In genomic region chr12:27246774-27247173, GRCh38 we compare ENCODE assay signal across 12 cellular contexts. TPM values are rescaled to one million over a fixed set of nuclear protein-coding genes. Genes with fewer than 3 reads are reported as not detected.
DNase-seq lines count a peak whose midpoint lies in the region; ATAC-seq, FAIRE-seq and TF ChIP-seq lines count a peak whose summit lies in the region.
"Had no signal": no experiment of that assay in that cellular context is flagged by ENCODE, and none has a peak within 500 bp of the region (broad histone marks: within the 10 kb centered on the region; RNA-seq: fewer than 3 reads in every experiment).

No MANE protein-coding gene starts in this region.

- no peaks in the 10 kb centered on the region for H3K27me3 Mint-ChIP-seq in activated T-cell treated with anti-CD3 and anti-CD28 coated beads, Interleukin-2, amount 50 U/mL, for 72 hours (ENCODE audit: low read depth)
- no peaks in the 10 kb centered on the region; the same call in 1 of the 2 replicates for H3K27me3 Mint-ChIP-seq in WTC11 (ENCODE audit: low read depth)

- H3K36me3 ChIP-seq in stomach: no peaks in the 10 kb centered on the region
- H3K36me3 ChIP-seq: prostate gland had no signal

- H3K4me1 ChIP-seq in foreskin keratinocyte (peaks cover 16% of the 10 kb centered on the region), stomach (peaks cover 11 to 67% (median 33%) of the 10 kb centered on the region in 4 donors)

- no peak overlapping the region for H3K27ac ChIP-seq in foreskin keratinocyte
- H3K27ac ChIP-seq in stomach: peak overlapping the region in 1 of 5 donors; percentile 94

- no peak for TF ChIP-seq POLR2A in stomach (IDR thresholded peaks at IDR 0.05)

- H3K4me3 ChIP-seq in stomach: peak overlapping the region in 3 of 4 donors; percentile 74 to 89 (median 82)
- H3K4me3 ChIP-seq: prostate gland had no signal

- no peak overlapping the region for H3K27ac Mint-ChIP-seq in activated T-cell treated with anti-CD3 and anti-CD28 coated beads, Interleukin-2, amount 50 U/mL, for 72 hours
- peak overlapping the region; percentile 6; the same call in 1 of the 2 replicates for H3K27ac Mint-ChIP-seq in WTC11

- H3K27me3 ChIP-seq in foreskin keratinocyte: no peaks in the 10 kb centered on the region
- no peaks in the 10 kb centered on the region for H3K27me3 ChIP-seq in stomach

- ATAC-seq in activated T-cell treated with anti-CD3 and anti-CD28 coated beads, Interleukin-2, amount 50 U/mL, for 72 hours (replicated peaks in 1 of 2): no peak
- ATAC-seq in WTC11 (no peak), foreskin keratinocyte (no peak), esophagus mucosa (no peak)

- intact Hi-C loops in stomach (cut with DNase I; ENCODE audit: low total_unique reads): no loop called here

- TF ChIP-seq CTCF in WTC11 (IDR thresholded peaks at IDR 0.05) (no peak), foreskin keratinocyte (conservative IDR thresholded peaks at IDR 0.05) (no peak), stomach (IDR thresholded peaks at IDR 0.05) (no peak), GM20000 (IDR thresholded peaks at IDR 0.05; ENCODE audit: extremely low read depth, missing control alignments) (no peak)

- H3K4me3 Mint-ChIP-seq in activated T-cell treated with anti-CD3 and anti-CD28 coated beads, Interleukin-2, amount 50 U/mL, for 72 hours: peak overlapping the region; percentile 32 to 56
- H3K4me3 Mint-ChIP-seq in WTC11: peak overlapping the region; percentile 18; the same call in 1 of the 2 replicates

- 46 to 71% (median 61%) methylated on average over 5 of the region's 5 CpGs for WGBS in stomach, 5 donors

- peaks cover 3 to 6% of the 10 kb centered on the region in 2 donors for H3K36me3 Mint-ChIP-seq in activated T-cell treated with anti-CD3 and anti-CD28 coated beads, Interleukin-2, amount 50 U/mL, for 72 hours (ENCODE audit: insufficient read depth in 2 of 2)
- no peaks in the 10 kb centered on the region; the same call in 1 of the 2 replicates for H3K36me3 Mint-ChIP-seq in WTC11

- no peaks in the 10 kb centered on the region for H3K9me3 ChIP-seq in stomach
- H3K9me3 ChIP-seq: prostate gland had no signal

- TF ChIP-seq EP300 in stomach (IDR thresholded peaks at IDR 0.05): no peak

- no peak for FAIRE-seq in HTR-8/SVneo (lab: Jason Lieb, UNC)
- FAIRE-seq: colon had no signal

- no peaks in the 10 kb centered on the region for H3K9me3 Mint-ChIP-seq in activated T-cell treated with anti-CD3 and anti-CD28 coated beads, Interleukin-2, amount 50 U/mL, for 72 hours
- H3K9me3 Mint-ChIP-seq in WTC11: peaks cover 7% of the 10 kb centered on the region

- POLR2A ChIA-PET in WTC11 (lab: Charles Lee): no interaction called here

- no peak for DNase-seq in activated T-cell treated with anti-CD3 and anti-CD28 coated beads, Interleukin-2, amount 50 U/mL, for 72 hours
- DNase-seq in activated T-cell treated with anti-CD3 and anti-CD28 coated beads, Interleukin-2, amount 50 U/mL, for 1 hour: no peak
- DNase-seq in WTC11 (ENCODE audit: low spot score) (no peak), foreskin keratinocyte (peak; percentile 27 to 36), stomach (no peak), GM20000 (ENCODE audit: low spot score) (no peak), HTR-8/SVneo (ENCODE audit: insufficient read length, low spot score) (no peak)
- DNase-seq: KG1, NCI-H524 had no signal

- CTCF ChIA-PET in WTC11 (lab: Charles Lee): no interaction called here

- H3K4me1 Mint-ChIP-seq in activated T-cell treated with anti-CD3 and anti-CD28 coated beads, Interleukin-2, amount 50 U/mL, for 72 hours (ENCODE audit: low read depth): peaks cover 53% of the 10 kb centered on the region
- peaks cover 23% of the 10 kb centered on the region for H3K4me1 Mint-ChIP-seq in WTC11

TF ChIP-seq in WTC11, 78 proteins besides CTCF, POLR2A, EP300 and RAD21:
- no peak for TF ChIP-seq HMGA2 (CRISPR knock-in tag; IDR thresholded peaks at IDR 0.05)

RNA-seq across cellular contexts. Expression of gene STK38L, which starts 2.7 kb away (rescaled TPM):
- total RNA-seq in activated T-cell treated with anti-CD3 and anti-CD28 coated beads, Interleukin-2, amount 50 U/mL, for 72 hours: 10 to 100 TPM; 24.8 to 30.6 TPM
- 37.6 to 47.2 TPM (median 41.7 TPM) in 3 replicates for total RNA-seq in WTC11 (2021)
- 14.8 and 15.0 TPM in 2 replicates for total RNA-seq in foreskin keratinocyte
- polyA plus RNA-seq in foreskin keratinocyte: 3.3 and 3.8 TPM in 2 replicates
- total RNA-seq in stomach: 100 to 1,000 TPM in 1 of 5 donors, 10 to 100 TPM in 4; 21.7 to 118 (median 47.8) TPM
- 10 to 100 TPM in 2 of 3 donors, 1 to 10 TPM in 1; 8.5 to 16.3 (median 12.1) TPM for polyA plus RNA-seq in stomach
- 27.2 TPM for total RNA-seq in esophagus mucosa

Comparison
In these comparisons a context has a peak if more than half of its experiments do, and no peak if none do; other contexts are left out.
1. DNase-seq: peak in foreskin keratinocyte (2 of 2); none in activated T-cell treated with anti-CD3 and anti-CD28 coated beads, Interleukin-2, amount 50 U/mL, for 72 hours (0 of 2), activated T-cell treated with anti-CD3 and anti-CD28 coated beads, Interleukin-2, amount 50 U/mL, for 1 hour (single experiment), WTC11 (single experiment), stomach (single experiment), GM20000 (single experiment) and HTR-8/SVneo (single experiment).